8 cellular contexts compared by ENCODE assay signal in genomic region chr20:35541783-35542662, GRCh38. TPM values are rescaled to one million over a fixed set of nuclear protein-coding genes. Genes with fewer than 3 reads are reported as not detected.
A peak's percentile ranks its signal among the peaks of the same experiment; 100 is the strongest.
DNase-seq lines count a peak whose midpoint lies in the region; ATAC-seq and TF ChIP-seq lines count a peak whose summit lies in the region.

Gene ERGIC3, plus strand, starts transcription at chr20:35542078. Its CDS starts 20 bp downstream, at chr20:35542098.

- peak within 1 kb of the TSS; percentile 75 for H3K4me3 ChIP-seq in GM12864 (ENCODE audit: low read depth, low read length)
- H3K4me3 ChIP-seq in adipocyte (ENCODE audit: low read length) = peak within 1 kb of the TSS; percentile 91

- H3K27me3 ChIP-seq in adipocyte (replicated peaks; ENCODE audit: control insufficient read depth, insufficient read depth, low read length) = no peaks in the 10 kb centered on the region

- H3K36me3 Mint-ChIP-seq in T-cell = peaks cover 10% of the 10 kb centered on the region
- peaks cover 8% of the 10 kb centered on the region for H3K36me3 Mint-ChIP-seq in type B pancreatic cell

- H3K27ac Mint-ChIP-seq in T-cell = peak within 1 kb of the TSS; percentile 75 to 82
- H3K27ac Mint-ChIP-seq in type B pancreatic cell = peak within 1 kb of the TSS; percentile 85

- peak within 1 kb of the TSS; percentile 83 to 88 (median 86) for H3K4me3 Mint-ChIP-seq in T-cell
- peak within 1 kb of the TSS; percentile 92 for H3K4me3 Mint-ChIP-seq in type B pancreatic cell

- H3K4me1 ChIP-seq in adipocyte (ENCODE audit: control insufficient read depth, insufficient read depth, low read length) = peaks cover 12% of the 10 kb centered on the region

- intact Hi-C loops in cardiac septum (cut with DNase I) = loop anchor here (5.0 kb wide), 1 partner anchor 75 kb away; the partner anchor contains the start of gene SPAG4
- intact Hi-C loops in posterior cingulate gyrus (cut with DNase I) = loop anchor here (5.0 kb wide), 1 partner anchor 120 kb away; the partner anchor contains the start of genes CPNE1 and RBM12

- peaks cover 17 to 26% (median 25%) of the 10 kb centered on the region in 3 donors for H3K4me1 Mint-ChIP-seq in T-cell
- H3K4me1 Mint-ChIP-seq in type B pancreatic cell (ENCODE audit: unreplicated experiment) = peaks cover 10% of the 10 kb centered on the region

- TF ChIP-seq CTCF in GM12864 (IDR thresholded peaks at IDR 0.05; ENCODE audit: low read depth, low read length, missing control alignments) (no peak), type B pancreatic cell (conservative IDR thresholded peaks at IDR 0.05) (no peak)

- CTCF ChIA-PET in T-cell (lab: Charles Lee) = interaction anchor here in 1 of 2 donors (1.6 kb wide), 1 partner anchor 59 kb away, joined by 4 read pairs; no protein-coding TSS in a partner anchor

- POLR2A ChIA-PET in T-cell (lab: Charles Lee) = interaction anchor here (0.6 kb wide), 2 partner anchors 513 to 1011 kb away, joined by 4 read pairs; no protein-coding TSS in a partner anchor

- H3K9ac ChIP-seq in adipocyte (ENCODE audit: low read length) = peak within 1 kb of the TSS; percentile 90

- H3K36me3 ChIP-seq in adipocyte (ENCODE audit: control insufficient read depth, insufficient read depth, low read length, severe bottlenecking) = peaks cover 9% of the 10 kb centered on the region

- no peaks in the 10 kb centered on the region for H3K9me3 Mint-ChIP-seq in T-cell
- H3K9me3 Mint-ChIP-seq in type B pancreatic cell = no peaks in the 10 kb centered on the region

- no peaks in the 10 kb centered on the region for H3K27me3 Mint-ChIP-seq in T-cell
- H3K27me3 Mint-ChIP-seq in type B pancreatic cell = no peaks in the 10 kb centered on the region

- no peaks in the 10 kb centered on the region for H3K9me3 ChIP-seq in adipocyte (ENCODE audit: control insufficient read depth, low read length)

- DNase-seq in GM12864 (ENCODE audit: low read depth) (peak; percentile 81), NCI-H146 (lab: John Stamatoyannopoulos, UW) (peak; percentile 99), T-cell (peak; percentile 88 to 97 (median 94)), adipocyte (ENCODE audit: low read depth) (peak; percentile 99), cardiac septum (ENCODE audit: low spot score) (peak; percentile 99), posterior cingulate gyrus (peak; percentile 90 to 99 (median 95)), type B pancreatic cell (ENCODE audit: extremely low spot score, unreplicated experiment) (peak; percentile 98)

- ATAC-seq in HG02763 (IDR thresholded peaks at IDR 0.05; ENCODE audit: unreplicated experiment) = peak; percentile 94
- peak; percentile 98 to 99 (median 99) for ATAC-seq in T-cell (replicated peaks in 1 of 4)

RNA-seq across cellular contexts. Expression of gene ERGIC3, which starts in this region (rescaled TPM):
- total RNA-seq in T-cell (100 to 1,000 TPM; 135 to 180 (median 166) TPM), cardiac septum (91.2 TPM), type B pancreatic cell (ENCODE audit: low replicate concordance) (264 and 288 TPM in 2 replicates)

Comparison
In these comparisons a context has a peak if more than half of its experiments do, and no peak if none do; other contexts are left out.
1. Peak in every context shown above with its lines: DNase-seq, ATAC-seq and H3K4me3 ChIP-seq.